ENCODE assay signal across 17 cellular contexts in the genomic region with DNA sequence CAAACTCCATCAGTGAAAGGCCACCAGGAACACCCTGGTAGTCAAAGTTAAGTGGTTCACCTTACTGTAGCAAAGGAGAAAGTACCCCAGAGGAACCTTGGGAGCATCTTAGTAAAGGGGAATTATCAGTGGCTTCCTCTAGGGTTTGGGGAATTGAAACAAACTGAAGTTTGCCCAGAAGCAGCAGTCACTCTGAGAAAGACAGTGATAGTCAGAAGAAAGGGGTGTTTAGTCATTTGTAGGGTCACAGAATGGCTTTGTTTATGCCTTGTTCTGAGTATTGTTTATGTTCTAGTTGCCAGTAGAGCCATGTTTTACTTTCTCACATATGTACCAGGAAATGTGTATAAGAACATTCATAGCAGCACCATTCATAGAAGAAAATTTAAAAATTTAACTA.
DNase-seq lines count a peak whose midpoint lies in the region; ATAC-seq and TF ChIP-seq lines count a peak whose summit lies in the region.
"Had no signal": no experiment of that assay in that cellular context is flagged by ENCODE, and none has a peak within 500 bp of the region (broad histone marks: within the 10 kb centered on the region; RNA-seq: fewer than 3 reads in every experiment).

No MANE protein-coding gene starts in this region.

- H3K4me1 ChIP-seq in lower lobe of right lung (no peaks in the 10 kb centered on the region), spleen (no peaks in the 10 kb centered on the region)

- H3K36me3 ChIP-seq in lower lobe of right lung (no peaks in the 10 kb centered on the region), spleen (no peaks in the 10 kb centered on the region)

- TF ChIP-seq CTCF in lower lobe of right lung (IDR thresholded peaks at IDR 0.05) (no peak), spleen (IDR thresholded peaks at IDR 0.05 in 8 of 11, conservative IDR thresholded peaks at IDR 0.05 in 3 of 11) (no peak), natural killer cell (IDR thresholded peaks at IDR 0.05) (no peak)

- H3K27me3 ChIP-seq in lower lobe of right lung (ENCODE audit: low read depth): no peaks in the 10 kb centered on the region
- no peaks in the 10 kb centered on the region for H3K27me3 ChIP-seq in spleen (replicated peaks in 1 of 7)

- no peak for DNase-seq in NCI-H446 treated with DMSO at 0.1 percent for 48 hours (lab: John Stamatoyannopoulos, UW)
- no peak for DNase-seq in lower lobe of right lung
- no peak for DNase-seq in spleen
- no peak for DNase-seq in natural killer cell
- DNase-seq: activated CD4-positive, alpha-beta T cell treated with anti-CD3 and anti-CD28 coated beads, Interleukin-2, amount 50 U/mL, for 48 hours; aorta; Kasumi-1; NCI-H82; stimulated activated naive CD8-positive, alpha-beta T cell treated with anti-CD3 and anti-CD28 coated beads, Interleukin-15, amount 100 ng/mL, for 72 hours had no signal

- no peak overlapping the region for H3K27ac Mint-ChIP-seq in natural killer cell
- H3K27ac Mint-ChIP-seq: activated T-helper 17 cell treated with anti-CD3 and anti-CD28 coated beads, Interleukin-2, amount 50 U/mL, for 72 hours; natural killer cell treated with Interleukin-12 subunit alpha and Interleukin-12 subunit beta and Interleukin-15 and Interleukin-18, amount 100 ng/mL, for 72 hours; stimulated activated naive CD8-positive, alpha-beta T cell treated with anti-CD3 and anti-CD28 coated beads, Interleukin-15, amount 100 ng/mL, for 72 hours had no signal

- peak; percentile 81 for ATAC-seq in GM18502 (IDR thresholded peaks at IDR 0.05; ENCODE audit: poor library complexity, unreplicated experiment)
- peak; percentile 34 for ATAC-seq in GM19468 (IDR thresholded peaks at IDR 0.05; ENCODE audit: extremely low read depth, unreplicated experiment)
- ATAC-seq in HG02798 (IDR thresholded peaks at IDR 0.05; ENCODE audit: poor library complexity, unreplicated experiment): peak; percentile 74
- peak; percentile 74 for ATAC-seq in HG03457 (IDR thresholded peaks at IDR 0.05; ENCODE audit: unreplicated experiment)
- ATAC-seq in lower lobe of right lung: no peak
- ATAC-seq in natural killer cell: no peak
- ATAC-seq: activated T-helper 17 cell treated with anti-CD3 and anti-CD28 coated beads, Interleukin-2, amount 50 U/mL, for 72 hours; natural killer cell treated with Interleukin-12 subunit alpha and Interleukin-12 subunit beta and Interleukin-15 and Interleukin-18, amount 100 ng/mL, for 72 hours; Right ventricle myocardium inferior; stimulated activated naive CD8-positive, alpha-beta T cell treated with anti-CD3 and anti-CD28 coated beads, Interleukin-15, amount 100 ng/mL, for 72 hours had no signal

- no peak overlapping the region for H3K4me3 ChIP-seq in lower lobe of right lung
- no peak overlapping the region for H3K4me3 ChIP-seq in spleen
- H3K4me3 ChIP-seq: coronary artery had no signal

- H3K36me3 Mint-ChIP-seq in natural killer cell: no peaks in the 10 kb centered on the region
- H3K36me3 Mint-ChIP-seq: natural killer cell treated with Interleukin-12 subunit alpha and Interleukin-12 subunit beta and Interleukin-15 and Interleukin-18, amount 100 ng/mL, for 72 hours had no signal

- H3K9me3 Mint-ChIP-seq in natural killer cell: no peaks in the 10 kb centered on the region
- H3K9me3 Mint-ChIP-seq: activated T-helper 17 cell treated with anti-CD3 and anti-CD28 coated beads, Interleukin-2, amount 50 U/mL, for 72 hours; natural killer cell treated with Interleukin-12 subunit alpha and Interleukin-12 subunit beta and Interleukin-15 and Interleukin-18, amount 100 ng/mL, for 72 hours; stimulated activated naive CD8-positive, alpha-beta T cell treated with anti-CD3 and anti-CD28 coated beads, Interleukin-15, amount 100 ng/mL, for 72 hours had no signal

- H3K4me3 Mint-ChIP-seq in natural killer cell: no peak overlapping the region
- H3K4me3 Mint-ChIP-seq: activated T-helper 17 cell treated with anti-CD3 and anti-CD28 coated beads, Interleukin-2, amount 50 U/mL, for 72 hours; natural killer cell treated with Interleukin-12 subunit alpha and Interleukin-12 subunit beta and Interleukin-15 and Interleukin-18, amount 100 ng/mL, for 72 hours; stimulated activated naive CD8-positive, alpha-beta T cell treated with anti-CD3 and anti-CD28 coated beads, Interleukin-15, amount 100 ng/mL, for 72 hours had no signal

- intact Hi-C loops in lower lobe of right lung (cut with DNase I): no loop called here
- intact Hi-C loops in spleen (cut with DNase I; ENCODE audit: low total_unique reads): no loop called here
- intact Hi-C loops in natural killer cell (cut with micrococcal nuclease): no loop called here

- no peaks in the 10 kb centered on the region for H3K27me3 Mint-ChIP-seq in natural killer cell (ENCODE audit: low read depth in 2 of 2)
- H3K27me3 Mint-ChIP-seq: activated T-helper 17 cell treated with anti-CD3 and anti-CD28 coated beads, Interleukin-2, amount 50 U/mL, for 72 hours; natural killer cell treated with Interleukin-12 subunit alpha and Interleukin-12 subunit beta and Interleukin-15 and Interleukin-18, amount 100 ng/mL, for 72 hours; stimulated activated naive CD8-positive, alpha-beta T cell treated with anti-CD3 and anti-CD28 coated beads, Interleukin-15, amount 100 ng/mL, for 72 hours had no signal

- H3K27ac ChIP-seq in lower lobe of right lung (no peak overlapping the region), spleen (no peak overlapping the region)
- H3K27ac ChIP-seq: coronary artery had no signal

- no peaks in the 10 kb centered on the region for H3K4me1 Mint-ChIP-seq in natural killer cell
- H3K4me1 Mint-ChIP-seq: activated T-helper 17 cell treated with anti-CD3 and anti-CD28 coated beads, Interleukin-2, amount 50 U/mL, for 72 hours; stimulated activated naive CD8-positive, alpha-beta T cell treated with anti-CD3 and anti-CD28 coated beads, Interleukin-15, amount 100 ng/mL, for 72 hours had no signal

- H3K9me3 ChIP-seq in lower lobe of right lung: no peaks in the 10 kb centered on the region
- H3K9me3 ChIP-seq in spleen: no peaks in the 10 kb centered on the region

- TF ChIP-seq POLR2A in spleen (IDR thresholded peaks at IDR 0.05): no peak

Comparison
In these comparisons a context has a peak if more than half of its experiments do, and no peak if none do; other contexts are left out.
1. ATAC-seq: peak in GM18502 (single experiment), GM19468 (single experiment), HG02798 (single experiment) and HG03457 (single experiment); none in lower lobe of right lung (0 of 2) and natural killer cell (0 of 3).